ENCODE assay signal across 15 cellular contexts in genomic region chr6:3041606-3042005, GRCh38. TPM values are rescaled to one million over a fixed set of nuclear protein-coding genes. Genes with fewer than 3 reads are reported as not detected.
DNase-seq lines count a peak whose midpoint lies in the region; ATAC-seq and TF ChIP-seq lines count a peak whose summit lies in the region.
"Had no signal": no experiment of that assay in that cellular context is flagged by ENCODE, and none has a peak within 500 bp of the region (broad histone marks: within the 10 kb centered on the region; RNA-seq: fewer than 3 reads in every experiment).

No MANE protein-coding gene starts in this region.

- no peaks in the 10 kb centered on the region for H3K36me3 Mint-ChIP-seq in stimulated activated effector memory CD8-positive, alpha-beta T cell treated with anti-CD3 and anti-CD28 coated beads, Interleukin-12 subunit alpha, Interleukin-12 subunit beta, amount 100 ng/mL, for 72 hours

- no peaks in the 10 kb centered on the region for H3K4me1 Mint-ChIP-seq in stimulated activated effector memory CD8-positive, alpha-beta T cell treated with anti-CD3 and anti-CD28 coated beads, Interleukin-12 subunit alpha, Interleukin-12 subunit beta, amount 100 ng/mL, for 72 hours

- H3K27me3 ChIP-seq in HUES64 (ENCODE audit: insufficient read depth, low read length) = no peaks in the 10 kb centered on the region
- no peaks in the 10 kb centered on the region for H3K27me3 ChIP-seq in adipocyte (replicated peaks; ENCODE audit: control insufficient read depth, insufficient read depth, low read length)
- no peaks in the 10 kb centered on the region for H3K27me3 ChIP-seq in parathyroid adenoma (ENCODE audit: control insufficient read depth, insufficient read depth, low read length)

- H3K9me3 Mint-ChIP-seq in stimulated activated effector memory CD8-positive, alpha-beta T cell treated with anti-CD3 and anti-CD28 coated beads, Interleukin-12 subunit alpha, Interleukin-12 subunit beta, amount 100 ng/mL, for 72 hours = no peaks in the 10 kb centered on the region

- ATAC-seq in stimulated activated effector memory CD8-positive, alpha-beta T cell treated with anti-CD3 and anti-CD28 coated beads, Interleukin-12 subunit alpha, Interleukin-12 subunit beta, amount 100 ng/mL, for 72 hours = no peak
- ATAC-seq: Panc1 had no signal

- H2AFZ ChIP-seq in parathyroid adenoma = peak overlapping the region; percentile 18

- WGBS in HUES64 = 38% methylated on average over 2 of the region's 2 CpGs

- H3K4me3 ChIP-seq in HUES64 (ENCODE audit: low read length) = no peak overlapping the region
- H3K4me3 ChIP-seq in adipocyte (ENCODE audit: low read length) = no peak overlapping the region
- H3K4me3 ChIP-seq in parathyroid adenoma (ENCODE audit: low read depth, low read length) = no peak overlapping the region
- no peak overlapping the region for H3K4me3 ChIP-seq in foreskin fibroblast (ENCODE audit: low read depth in 1 of 2, low read length in 2 of 2)

- no peaks in the 10 kb centered on the region for H3K9me3 ChIP-seq in HUES64 (ENCODE audit: insufficient read depth, low read depth, low read length)
- no peaks in the 10 kb centered on the region for H3K9me3 ChIP-seq in adipocyte (ENCODE audit: control insufficient read depth, low read length)
- H3K9me3 ChIP-seq in parathyroid adenoma (ENCODE audit: control insufficient read depth, low read length) = no peaks in the 10 kb centered on the region

- peak overlapping the region; percentile 26; the same call in 1 of the 2 replicates for H3K27ac ChIP-seq in HUES64 (ENCODE audit: low read depth, low read length)
- no peak overlapping the region for H3K27ac ChIP-seq in parathyroid adenoma

- H3K4me3 Mint-ChIP-seq in stimulated activated effector memory CD8-positive, alpha-beta T cell treated with anti-CD3 and anti-CD28 coated beads, Interleukin-12 subunit alpha, Interleukin-12 subunit beta, amount 100 ng/mL, for 72 hours = no peak overlapping the region

- H3K4me1 ChIP-seq in HUES64 (ENCODE audit: insufficient read depth, low read length) = peaks cover 16% of the 10 kb centered on the region; the same call in 1 of the 2 replicates
- peaks cover 28% of the 10 kb centered on the region for H3K4me1 ChIP-seq in adipocyte (ENCODE audit: control insufficient read depth, insufficient read depth, low read length)
- no peaks in the 10 kb centered on the region for H3K4me1 ChIP-seq in parathyroid adenoma

- H3K79me2 ChIP-seq in parathyroid adenoma = no peaks in the 10 kb centered on the region

- H3K36me3 ChIP-seq in HUES64 (ENCODE audit: insufficient read depth, low read length) = no peaks in the 10 kb centered on the region
- no peaks in the 10 kb centered on the region for H3K36me3 ChIP-seq in adipocyte (ENCODE audit: control insufficient read depth, insufficient read depth, low read length, severe bottlenecking)
- H3K36me3 ChIP-seq in parathyroid adenoma (ENCODE audit: control insufficient read depth, insufficient read depth, low read length) = no peaks in the 10 kb centered on the region

- H3K27ac Mint-ChIP-seq in stimulated activated effector memory CD8-positive, alpha-beta T cell treated with anti-CD3 and anti-CD28 coated beads, Interleukin-12 subunit alpha, Interleukin-12 subunit beta, amount 100 ng/mL, for 72 hours = no peak overlapping the region

- DNase-seq in adipocyte (ENCODE audit: low read depth) = no peak
- peak; percentile 37 for DNase-seq in left kidney (ENCODE audit: low read depth, low spot score)
- no peak for DNase-seq in stimulated activated CD4-positive, alpha-beta T cell treated with anti-CD3 and anti-CD28 coated beads, Interleukin-2, amount 100 ng/mL, for 24 hours
- no peak for DNase-seq in stimulated activated effector memory CD8-positive, alpha-beta T cell treated with anti-CD3 and anti-CD28 coated beads, Interleukin-12 subunit alpha, Interleukin-12 subunit beta, amount 100 ng/mL, for 72 hours (ENCODE audit: low spot score in 2 of 2)
- DNase-seq in foreskin fibroblast = no peak
- no peak for DNase-seq in activated CD8-positive, alpha-beta memory T cell treated with anti-CD3 and anti-CD28 coated beads, Interleukin-2, amount 50 U/mL, for 4 hours
- DNase-seq: COR-L47, H7, KBM-7, NCI-H1417 treated with DMSO at 0.1 percent for 48 hours, NCI-H1930, NCI-H510A treated with DMSO at 0.1 percent for 48 hours had no signal

- H3K4me2 ChIP-seq in parathyroid adenoma (ENCODE audit: low read length) = no peak overlapping the region

- no peak for TF ChIP-seq CTCF in parathyroid adenoma (IDR thresholded peaks at IDR 0.05)
- no peak for TF ChIP-seq CTCF in foreskin fibroblast (IDR thresholded peaks at IDR 0.05; ENCODE audit: low read depth, low read length)

- H3K9ac ChIP-seq in HUES64 (ENCODE audit: low read depth, low read length) = no peak overlapping the region
- H3K9ac ChIP-seq in adipocyte (ENCODE audit: low read length) = peak overlapping the region; percentile 64
- no peak overlapping the region for H3K9ac ChIP-seq in parathyroid adenoma

RNA-seq across cellular contexts. Expression of gene RIPK1, which starts 26.7 kb away (rescaled TPM):
- polyA plus RNA-seq in HUES64 (2013, experiment 1 of 2) = 18.5 TPM
- polyA plus RNA-seq in HUES64 (2013, experiment 2 of 2) = 16.9 TPM

RNA-seq across cellular contexts. Expression of gene NQO2, which starts 41.9 kb away (rescaled TPM):
- polyA plus RNA-seq in HUES64 (2013, experiment 1 of 2) = 125 TPM
- 138 TPM for polyA plus RNA-seq in HUES64 (2013, experiment 2 of 2)
